Comparison of ENCODE assay signal across 1 cellular context in the genomic region with DNA sequence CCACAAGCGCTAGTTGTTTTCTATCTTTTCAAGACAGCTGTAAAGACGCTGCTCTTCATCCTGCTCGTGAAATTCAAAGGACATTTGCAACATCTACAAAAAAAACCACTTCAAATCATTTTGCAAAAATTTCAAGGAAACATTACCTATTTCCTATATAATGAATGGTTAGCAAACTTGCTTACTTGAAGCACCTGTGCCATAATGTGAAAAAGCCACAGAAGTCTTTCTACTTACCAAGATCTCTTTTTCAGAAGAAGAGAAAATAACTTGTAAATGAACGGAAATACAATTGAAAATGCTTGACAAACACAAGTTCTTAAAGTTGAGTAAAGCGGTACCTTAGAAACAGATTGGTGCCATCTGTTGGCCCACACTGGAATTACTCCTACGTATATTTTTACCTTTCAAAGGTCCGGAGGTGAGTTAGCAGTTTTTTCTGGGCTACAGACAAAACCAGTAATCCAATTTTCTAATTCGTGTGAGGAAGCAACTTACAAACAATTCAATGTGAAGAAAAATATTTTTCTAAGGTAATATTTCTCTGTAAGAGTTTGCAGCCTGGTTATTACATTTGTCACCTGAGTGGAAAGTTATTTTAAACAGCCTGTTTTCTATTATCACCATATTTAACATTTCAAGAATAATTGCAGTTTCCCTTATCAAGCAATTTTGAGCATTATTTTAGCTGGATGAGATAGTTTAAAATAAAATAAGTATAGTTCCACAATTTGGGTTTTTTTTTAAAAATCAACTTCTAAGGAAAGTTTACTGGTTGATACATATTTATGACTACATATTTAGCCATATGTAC.
TF ChIP-seq lines count a peak whose summit lies in the region.

A gene with protein sequence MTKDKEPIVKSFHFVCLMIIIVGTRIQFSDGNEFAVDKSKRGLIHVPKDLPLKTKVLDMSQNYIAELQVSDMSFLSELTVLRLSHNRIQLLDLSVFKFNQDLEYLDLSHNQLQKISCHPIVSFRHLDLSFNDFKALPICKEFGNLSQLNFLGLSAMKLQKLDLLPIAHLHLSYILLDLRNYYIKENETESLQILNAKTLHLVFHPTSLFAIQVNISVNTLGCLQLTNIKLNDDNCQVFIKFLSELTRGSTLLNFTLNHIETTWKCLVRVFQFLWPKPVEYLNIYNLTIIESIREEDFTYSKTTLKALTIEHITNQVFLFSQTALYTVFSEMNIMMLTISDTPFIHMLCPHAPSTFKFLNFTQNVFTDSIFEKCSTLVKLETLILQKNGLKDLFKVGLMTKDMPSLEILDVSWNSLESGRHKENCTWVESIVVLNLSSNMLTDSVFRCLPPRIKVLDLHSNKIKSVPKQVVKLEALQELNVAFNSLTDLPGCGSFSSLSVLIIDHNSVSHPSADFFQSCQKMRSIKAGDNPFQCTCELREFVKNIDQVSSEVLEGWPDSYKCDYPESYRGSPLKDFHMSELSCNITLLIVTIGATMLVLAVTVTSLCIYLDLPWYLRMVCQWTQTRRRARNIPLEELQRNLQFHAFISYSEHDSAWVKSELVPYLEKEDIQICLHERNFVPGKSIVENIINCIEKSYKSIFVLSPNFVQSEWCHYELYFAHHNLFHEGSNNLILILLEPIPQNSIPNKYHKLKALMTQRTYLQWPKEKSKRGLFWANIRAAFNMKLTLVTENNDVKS (minus strand): TSS at position 294 of the 814 bp plus-strand sequence. CDS start 27,344 bp downstream, outside the sequence.

TF ChIP-seq in GM12878, 131 proteins besides CTCF, POLR2A, EP300 and RAD21 (continued from another document):
- TF ChIP-seq, protein P1, sequence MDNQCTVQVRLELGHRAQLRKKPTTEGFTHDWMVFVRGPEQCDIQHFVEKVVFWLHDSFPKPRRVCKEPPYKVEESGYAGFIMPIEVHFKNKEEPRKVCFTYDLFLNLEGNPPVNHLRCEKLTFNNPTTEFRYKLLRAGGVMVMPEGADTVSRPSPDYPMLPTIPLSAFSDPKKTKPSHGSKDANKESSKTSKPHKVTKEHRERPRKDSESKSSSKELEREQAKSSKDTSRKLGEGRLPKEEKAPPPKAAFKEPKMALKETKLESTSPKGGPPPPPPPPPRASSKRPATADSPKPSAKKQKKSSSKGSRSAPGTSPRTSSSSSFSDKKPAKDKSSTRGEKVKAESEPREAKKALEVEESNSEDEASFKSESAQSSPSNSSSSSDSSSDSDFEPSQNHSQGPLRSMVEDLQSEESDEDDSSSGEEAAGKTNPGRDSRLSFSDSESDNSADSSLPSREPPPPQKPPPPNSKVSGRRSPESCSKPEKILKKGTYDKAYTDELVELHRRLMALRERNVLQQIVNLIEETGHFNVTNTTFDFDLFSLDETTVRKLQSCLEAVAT (IDR thresholded peaks at IDR 0.05): peak; percentile 87
- TF ChIP-seq CREB1 (IDR thresholded peaks at IDR 0.05; ENCODE audit: low read depth): peak; percentile 73
- peak; percentile 55 for TF ChIP-seq MTA3 (IDR thresholded peaks at IDR 0.05; ENCODE audit: borderline replicate concordance, low read length)
- TF ChIP-seq SPI1 (IDR thresholded peaks at IDR 0.05; ENCODE audit: borderline replicate concordance, insufficient read depth, low read depth, low read length): no peak
- TF ChIP-seq ZNF24 (IDR thresholded peaks at IDR 0.05): 0 out of 2 replicates have a peak, but pooled peaks have one; percentile 14
- no peak for TF ChIP-seq POLR2AphosphoS2 (IDR thresholded peaks at IDR 0.05; ENCODE audit: low read depth, low read length)
- TF ChIP-seq TARDBP (IDR thresholded peaks at IDR 0.05; ENCODE audit: borderline replicate concordance): no peak
- TF ChIP-seq TAF1 (IDR thresholded peaks at IDR 0.05; ENCODE audit: borderline replicate concordance, low read depth, low read length): peak; percentile 67; the same call in 1 of the 2 replicates
- TF ChIP-seq CBX5 (IDR thresholded peaks at IDR 0.05; ENCODE audit: low read depth): peak; percentile 90
- no peak for TF ChIP-seq SP1 (IDR thresholded peaks at IDR 0.05; ENCODE audit: low read depth, low read length)
- TF ChIP-seq TBL1XR1 (IDR thresholded peaks at IDR 0.05; ENCODE audit: low read depth, low read length): 0 out of 2 replicates have a peak, but pooled peaks have one; percentile 0
- no peak for TF ChIP-seq HCFC1 (IDR thresholded peaks at IDR 0.05; ENCODE audit: low read length)
